17 cellular contexts compared by ENCODE assay signal in genomic region chr18:7683753-7684152, GRCh38.
"Had no signal": no experiment of that assay in that cellular context is flagged by ENCODE, and none has a peak within 500 bp of the region (broad histone marks: within the 10 kb centered on the region; RNA-seq: fewer than 3 reads in every experiment).

No MANE protein-coding gene starts in this region.

- H3K4me3 Mint-ChIP-seq: dendritic cell treated with granulocyte-macrophage colony-stimulating factor and Interleukin-4, amounts not matched to agents 40 ng/mL and 50 ng/mL, for 4 days; naive B cell; T-helper 2 cell treated with Interferon-gamma antibody and Interleukin-4, amounts not matched to agents 5 μg/mL and 100 μg/mL, for 36 hours had no signal

- H3K4me1 ChIP-seq: lower lobe of right lung had no signal

- DNase-seq: activated naive CD4-positive, alpha-beta T cell treated with Interleukin-2 at 50 U/mL for 16 hours; anterior cingulate cortex; brain microvascular endothelial cell; effector memory CD4-positive, alpha-beta T cell; gastrocnemius medialis; lower lobe of right lung; naive B cell; posterior cingulate gyrus; stimulated activated CD4-positive, alpha-beta T cell treated with anti-CD3 and anti-CD28 coated beads, Interleukin-4, amount 100 ng/mL, for 4 hours; stimulated activated CD8-positive, alpha-beta memory T cell treated with anti-CD3 and anti-CD28 coated beads, Interleukin-4, amount 100 ng/mL, for 48 hours; stimulated activated naive CD4-positive, alpha-beta T cell treated with Interleukin-2 at 50 U/mL for 16 hours; substantia nigra had no signal

- H3K9me3 ChIP-seq: gastrocnemius medialis, lower lobe of right lung, tibial nerve had no signal

- H3K27me3 ChIP-seq: brain microvascular endothelial cell, gastrocnemius medialis, tibial nerve had no signal

- H3K27ac ChIP-seq: brain microvascular endothelial cell, gastrocnemius medialis, lower lobe of right lung, tibial nerve had no signal

- H3K4me3 ChIP-seq: gastrocnemius medialis, lower lobe of right lung, smooth muscle cell, tibial nerve had no signal

- H3K36me3 Mint-ChIP-seq: naive B cell had no signal

- ATAC-seq: activated CD4-positive, CD25-positive, alpha-beta regulatory T cell treated with anti-CD3 and anti-CD28 coated beads, Interleukin-2, amount 50 U/mL, for 24 hours; lower lobe of right lung had no signal

- H3K4me1 Mint-ChIP-seq: naive B cell had no signal

- H3K4me2 ChIP-seq: smooth muscle cell had no signal

- H3K9me3 Mint-ChIP-seq: dendritic cell treated with granulocyte-macrophage colony-stimulating factor and Interleukin-4, amounts not matched to agents 40 ng/mL and 50 ng/mL, for 4 days; T-helper 2 cell treated with Interferon-gamma antibody and Interleukin-4, amounts not matched to agents 5 μg/mL and 100 μg/mL, for 36 hours had no signal

- H3K27me3 Mint-ChIP-seq: dendritic cell treated with granulocyte-macrophage colony-stimulating factor and Interleukin-4, amounts not matched to agents 40 ng/mL and 50 ng/mL, for 4 days; naive B cell had no signal

- H3K27ac Mint-ChIP-seq: dendritic cell treated with granulocyte-macrophage colony-stimulating factor and Interleukin-4, amounts not matched to agents 40 ng/mL and 50 ng/mL, for 4 days; naive B cell; T-helper 2 cell treated with Interferon-gamma antibody and Interleukin-4, amounts not matched to agents 5 μg/mL and 100 μg/mL, for 36 hours had no signal

- H3K36me3 ChIP-seq: brain microvascular endothelial cell, gastrocnemius medialis, lower lobe of right lung, tibial nerve had no signal
